Comparison of ENCODE assay signal across 25 cellular contexts in the genomic region with DNA sequence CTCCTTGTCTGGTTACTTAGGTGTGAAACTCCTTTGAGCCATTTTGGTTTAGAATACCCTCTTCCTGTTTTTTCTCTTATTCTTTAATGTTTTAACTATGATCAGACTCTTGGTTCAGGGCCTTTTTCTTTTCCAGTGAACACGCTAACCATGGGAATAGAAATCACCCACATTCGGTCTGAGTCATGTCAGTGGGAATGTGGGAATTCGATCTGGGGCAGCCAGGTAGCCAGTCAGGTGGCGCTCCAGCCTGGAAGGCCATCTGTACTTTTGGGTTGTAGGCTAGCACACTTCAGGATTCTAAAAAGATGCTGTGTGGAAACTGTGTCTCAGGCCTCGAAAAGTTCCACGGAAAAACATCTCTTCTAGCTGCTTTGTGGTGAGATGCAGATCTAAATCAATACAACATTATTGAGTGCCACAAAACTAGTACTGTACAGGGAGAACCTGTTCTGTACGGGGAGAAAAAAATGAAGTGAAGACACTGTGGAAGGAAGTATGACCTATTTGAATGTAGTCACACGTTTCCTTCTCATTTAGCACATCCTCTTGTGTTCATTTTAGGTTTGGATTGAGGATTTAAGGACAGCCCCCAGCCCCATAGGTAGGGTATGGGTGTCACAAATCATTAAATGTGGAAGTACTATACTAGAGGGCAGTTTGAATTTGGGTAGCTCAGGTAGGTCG. TPM values are rescaled to one million over a fixed set of nuclear protein-coding genes. Genes with fewer than 3 reads are reported as not detected.
DNase-seq lines count a peak whose midpoint lies in the region; ATAC-seq and TF ChIP-seq lines count a peak whose summit lies in the region.
"Had no signal": no experiment of that assay in that cellular context is flagged by ENCODE, and none has a peak within 500 bp of the region (broad histone marks: within the 10 kb centered on the region; RNA-seq: fewer than 3 reads in every experiment).

No MANE protein-coding gene starts in this region.

- no peak overlapping the region for H3K4me3 Mint-ChIP-seq in activated naive CD8-positive, alpha-beta T cell treated with anti-CD3 and anti-CD28 coated beads, Interleukin-2, amount 50 U/mL, for 24 hours
- H3K4me3 Mint-ChIP-seq in activated T-helper 1 cell treated with anti-CD3 and anti-CD28 coated beads, Interleukin-12 subunit alpha, Interleukin-12 subunit beta, Interleukin-2, Interleukin-4 antibody, amounts not matched to agents 30 ng/mL and 10 ng/mL and 1 ng/mL, durations not matched to agents 14 hours and 24 hours and 36 hours = no peak overlapping the region
- H3K4me3 Mint-ChIP-seq: activated naive CD4-positive, alpha-beta T cell treated with anti-CD3 and anti-CD28 coated beads, Interleukin-2, amount 50 U/mL, for 24 hours; CD4-positive, CD25-positive, alpha-beta regulatory T cell; WTC11 had no signal

- H3K4me3 ChIP-seq in left lung (no peak overlapping the region), breast epithelium (no peak overlapping the region)
- H3K4me3 ChIP-seq: coronary artery, esophagus squamous epithelium, left ventricle myocardium inferior, PC-9, skin epidermis had no signal

- ATAC-seq in activated naive CD8-positive, alpha-beta T cell treated with anti-CD3 and anti-CD28 coated beads, Interleukin-2, amount 50 U/mL, for 24 hours = no peak
- no peak for ATAC-seq in left lung
- ATAC-seq: Right ventricle myocardium inferior, WTC11 had no signal

- TF ChIP-seq CTCF in left lung (IDR thresholded peaks at IDR 0.05) (no peak), breast epithelium (IDR thresholded peaks at IDR 0.05) (no peak)

- H3K36me3 ChIP-seq in left lung (no peaks in the 10 kb centered on the region), breast epithelium (no peaks in the 10 kb centered on the region)
- H3K36me3 ChIP-seq: esophagus squamous epithelium, left ventricle myocardium inferior had no signal

- H3K9me3 Mint-ChIP-seq in activated naive CD8-positive, alpha-beta T cell treated with anti-CD3 and anti-CD28 coated beads, Interleukin-2, amount 50 U/mL, for 24 hours = no peaks in the 10 kb centered on the region
- no peaks in the 10 kb centered on the region for H3K9me3 Mint-ChIP-seq in activated T-helper 1 cell treated with anti-CD3 and anti-CD28 coated beads, Interleukin-12 subunit alpha, Interleukin-12 subunit beta, Interleukin-2, Interleukin-4 antibody, amounts not matched to agents 30 ng/mL and 10 ng/mL and 1 ng/mL, durations not matched to agents 14 hours and 24 hours and 36 hours
- H3K9me3 Mint-ChIP-seq: activated naive CD4-positive, alpha-beta T cell treated with anti-CD3 and anti-CD28 coated beads, Interleukin-2, amount 50 U/mL, for 24 hours; CD4-positive, CD25-positive, alpha-beta regulatory T cell; WTC11 had no signal

- H3K4me1 ChIP-seq in left lung (peaks cover 12 to 40% of the 10 kb centered on the region in 2 donors), breast epithelium (no peaks in the 10 kb centered on the region)

- no peaks in the 10 kb centered on the region for H3K9me3 ChIP-seq in left lung
- no peaks in the 10 kb centered on the region for H3K9me3 ChIP-seq in breast epithelium
- H3K9me3 ChIP-seq: esophagus squamous epithelium, left ventricle myocardium inferior had no signal

- H3K27ac ChIP-seq in left lung (peak overlapping the region; percentile 16 to 58), substantia nigra (ENCODE audit: low read depth, low read length, poor library complexity, severe bottlenecking) (no peak overlapping the region), breast epithelium (no peak overlapping the region)
- H3K27ac ChIP-seq: 22Rv1, coronary artery, esophagus squamous epithelium, HL-60, left ventricle myocardium inferior, PC-9, skin epidermis had no signal

- peaks cover 13% of the 10 kb centered on the region for H3K4me1 Mint-ChIP-seq in activated naive CD8-positive, alpha-beta T cell treated with anti-CD3 and anti-CD28 coated beads, Interleukin-2, amount 50 U/mL, for 24 hours
- peaks cover 10% of the 10 kb centered on the region for H3K4me1 Mint-ChIP-seq in activated T-helper 1 cell treated with anti-CD3 and anti-CD28 coated beads, Interleukin-12 subunit alpha, Interleukin-12 subunit beta, Interleukin-2, Interleukin-4 antibody, amounts not matched to agents 30 ng/mL and 10 ng/mL and 1 ng/mL, durations not matched to agents 14 hours and 24 hours and 36 hours (ENCODE audit: low read depth)

- H3K27ac Mint-ChIP-seq in activated naive CD8-positive, alpha-beta T cell treated with anti-CD3 and anti-CD28 coated beads, Interleukin-2, amount 50 U/mL, for 24 hours = peak overlapping the region; percentile 17
- no peak overlapping the region for H3K27ac Mint-ChIP-seq in activated T-helper 1 cell treated with anti-CD3 and anti-CD28 coated beads, Interleukin-12 subunit alpha, Interleukin-12 subunit beta, Interleukin-2, Interleukin-4 antibody, amounts not matched to agents 30 ng/mL and 10 ng/mL and 1 ng/mL, durations not matched to agents 14 hours and 24 hours and 36 hours
- H3K27ac Mint-ChIP-seq: activated naive CD4-positive, alpha-beta T cell treated with anti-CD3 and anti-CD28 coated beads, Interleukin-2, amount 50 U/mL, for 24 hours; WTC11 had no signal

- no peaks in the 10 kb centered on the region for H3K27me3 ChIP-seq in left lung
- H3K27me3 ChIP-seq in breast epithelium = no peaks in the 10 kb centered on the region
- H3K27me3 ChIP-seq: esophagus squamous epithelium had no signal

- peak; percentile 7 for DNase-seq in NOMO-1 treated with DMSO at 0.1 percent for 48 hours (lab: John Stamatoyannopoulos, UW; ENCODE audit: unreplicated experiment)
- DNase-seq in NOMO-1 treated with dmso at 0.1 percent for 144 hours (lab: John Stamatoyannopoulos, UW; ENCODE audit: unreplicated experiment) = no peak
- DNase-seq in activated naive CD8-positive, alpha-beta T cell treated with anti-CD3 and anti-CD28 coated beads, Interleukin-2, amount 50 U/mL, for 24 hours = no peak
- DNase-seq in left lung = no peak
- DNase-seq in activated T-helper 1 cell treated with anti-CD3 and anti-CD28 coated beads, Interleukin-12 subunit alpha, Interleukin-12 subunit beta, Interleukin-2, Interleukin-4 antibody, amounts not matched to agents 30 ng/mL and 10 ng/mL and 1 ng/mL, durations not matched to agents 14 hours and 24 hours and 36 hours (ENCODE audit: low spot score) = no peak
- DNase-seq in substantia nigra (lab: John Stamatoyannopoulos, UW) = no peak
- no peak for DNase-seq in breast epithelium (ENCODE audit: low spot score in 2 of 2)
- DNase-seq in head of caudate nucleus = no peak
- DNase-seq: activated CD4-positive, alpha-beta T cell treated with anti-CD3 and anti-CD28 coated beads, Interleukin-2, amount 50 U/mL, for 1 hour; anterior cingulate cortex; CD4-positive, CD25-positive, alpha-beta regulatory T cell; EL; esophagus squamous epithelium; hippocampal formation; Kasumi-1; left ventricle myocardium inferior; PC-9; retina had no signal

- no peaks in the 10 kb centered on the region for H3K27me3 Mint-ChIP-seq in activated naive CD8-positive, alpha-beta T cell treated with anti-CD3 and anti-CD28 coated beads, Interleukin-2, amount 50 U/mL, for 24 hours
- H3K27me3 Mint-ChIP-seq in activated T-helper 1 cell treated with anti-CD3 and anti-CD28 coated beads, Interleukin-12 subunit alpha, Interleukin-12 subunit beta, Interleukin-2, Interleukin-4 antibody, amounts not matched to agents 30 ng/mL and 10 ng/mL and 1 ng/mL, durations not matched to agents 14 hours and 24 hours and 36 hours (ENCODE audit: insufficient read depth) = no peaks in the 10 kb centered on the region
- H3K27me3 Mint-ChIP-seq: activated naive CD4-positive, alpha-beta T cell treated with anti-CD3 and anti-CD28 coated beads, Interleukin-2, amount 50 U/mL, for 24 hours; CD4-positive, CD25-positive, alpha-beta regulatory T cell had no signal

- TF ChIP-seq POLR2A in breast epithelium (IDR thresholded peaks at IDR 0.05) = no peak

- peaks cover 1% of the 10 kb centered on the region for H3K36me3 Mint-ChIP-seq in activated naive CD8-positive, alpha-beta T cell treated with anti-CD3 and anti-CD28 coated beads, Interleukin-2, amount 50 U/mL, for 24 hours (ENCODE audit: low read depth)
- no peaks in the 10 kb centered on the region for H3K36me3 Mint-ChIP-seq in activated T-helper 1 cell treated with anti-CD3 and anti-CD28 coated beads, Interleukin-12 subunit alpha, Interleukin-12 subunit beta, Interleukin-2, Interleukin-4 antibody, amounts not matched to agents 30 ng/mL and 10 ng/mL and 1 ng/mL, durations not matched to agents 14 hours and 24 hours and 36 hours (ENCODE audit: low read depth)
- H3K36me3 Mint-ChIP-seq: CD4-positive, CD25-positive, alpha-beta regulatory T cell; WTC11 had no signal

- intact Hi-C loops in left lung (cut with DNase I) = no loop called here
- intact Hi-C loops in activated T-helper 1 cell treated with anti-CD3 and anti-CD28 coated beads, Interleukin-12 subunit alpha, Interleukin-12 subunit beta, Interleukin-2, Interleukin-4 antibody, amounts not matched to agents 30 ng/mL and 10 ng/mL and 1 ng/mL, durations not matched to agents 14 hours and 24 hours and 36 hours (cut with micrococcal nuclease) = no loop called here
- intact Hi-C loops in breast epithelium (cut with DNase I; ENCODE audit: low total_unique reads) = no loop called here
- intact Hi-C loops in head of caudate nucleus (cut with DNase I) = no loop called here

RNA-seq across cellular contexts. Expression of a gene that starts 36.4 kb away (rescaled TPM):
- total RNA-seq in left lung = 10 to 100 TPM; 51.2 to 69.4 TPM
- total RNA-seq in activated T-helper 1 cell treated with anti-CD3 and anti-CD28 coated beads, Interleukin-12 subunit alpha, Interleukin-12 subunit beta, Interleukin-2, Interleukin-4 antibody, amounts not matched to agents 30 ng/mL and 10 ng/mL and 1 ng/mL, durations not matched to agents 14 hours and 24 hours and 36 hours = 1.9 and 2.1 TPM in 2 replicates
- 10 to 100 TPM; 15.2 to 18.7 (median 16.4) TPM for total RNA-seq in breast epithelium

Comparison
In these comparisons a context has a peak if more than half of its experiments do, and no peak if none do; other contexts are left out.
1. H3K27ac ChIP-seq: peak in left lung (2 of 2); none in substantia nigra (single experiment) and breast epithelium (0 of 2).